9 cellular contexts compared by ENCODE assay signal in genomic region chr3:185656321-185656840, GRCh38.
DNase-seq lines count a peak whose midpoint lies in the region; ATAC-seq and TF ChIP-seq lines count a peak whose summit lies in the region.
"Had no signal": no experiment of that assay in that cellular context is flagged by ENCODE, and none has a peak within 500 bp of the region (broad histone marks: within the 10 kb centered on the region; RNA-seq: fewer than 3 reads in every experiment).

No MANE protein-coding gene starts in this region.

- no peak for TF ChIP-seq CTCF in retinal pigment epithelial cell (conservative IDR thresholded peaks at IDR 0.05; ENCODE audit: low read depth, low read length)

- intact Hi-C loops in left cardiac atrium (cut with DNase I) = no loop called here

- no peak overlapping the region for H3K4me3 ChIP-seq in retinal pigment epithelial cell (ENCODE audit: low read length)

- ATAC-seq in left cardiac atrium (peak; percentile 80 to 85), GM21447 (IDR thresholded peaks at IDR 0.05; ENCODE audit: unreplicated experiment) (no peak), GM21367 (IDR thresholded peaks at IDR 0.05; ENCODE audit: unreplicated experiment) (no peak), HG03039 (IDR thresholded peaks at IDR 0.05; ENCODE audit: unreplicated experiment) (no peak)

- peak; percentile 92 for DNase-seq in Daoy (ENCODE audit: low read depth)
- DNase-seq in astrocyte of the hippocampus (ENCODE audit: low read depth, low spot score) = peak; percentile 97
- DNase-seq in left cardiac atrium = peak; percentile 61
- DNase-seq in retinal pigment epithelial cell (ENCODE audit: low read depth) = peak; percentile 86
- DNase-seq in NCI-H774 (lab: John Stamatoyannopoulos, UW) = no peak
- DNase-seq: Kasumi-1 had no signal

Comparison
In these comparisons a context has a peak if more than half of its experiments do, and no peak if none do; other contexts are left out.
1. ATAC-seq: peak in left cardiac atrium (2 of 2); none in GM21447 (single experiment), GM21367 (single experiment) and HG03039 (single experiment).